18 cellular contexts compared by ENCODE assay signal in genomic region chr16:16143941-16144340, GRCh38.
DNase-seq lines count a peak whose midpoint lies in the region; ATAC-seq, FAIRE-seq and TF ChIP-seq lines count a peak whose summit lies in the region.
"Had no signal": no experiment of that assay in that cellular context is flagged by ENCODE, and none has a peak within 500 bp of the region (broad histone marks: within the 10 kb centered on the region; RNA-seq: fewer than 3 reads in every experiment).

No MANE protein-coding gene starts in this region.

- no peak overlapping the region for H4K5ac ChIP-seq in IMR-90 (ENCODE audit: low read depth, low read length)

- H2BK20ac ChIP-seq in IMR-90 (ENCODE audit: low read depth, low read length) = no peak overlapping the region

- TF ChIP-seq POLR2A in IMR-90 (IDR thresholded peaks at IDR 0.05; ENCODE audit: low read depth, low read length) (no peak), K562 (conservative IDR thresholded peaks at IDR 0.05) (no peak)

- no peaks in the 10 kb centered on the region for H3K27me3 ChIP-seq in BLaER1 treated with 17β-estradiol and CSF1 and Interleukin-3, amounts not matched to agents 10 nM and 100 nM
- H3K27me3 ChIP-seq in IMR-90 (ENCODE audit: control insufficient read depth, insufficient read depth, low read length) (no peaks in the 10 kb centered on the region), K562 (ENCODE audit: control insufficient read depth in 2 of 2, insufficient read depth in 2 of 2, low read length in 2 of 2) (no peaks in the 10 kb centered on the region), psoas muscle (ENCODE audit: insufficient read depth in 3 of 3, low read length in 2 of 3) (no peaks in the 10 kb centered on the region)
- H3K27me3 ChIP-seq in CD8-positive, alpha-beta T cell (ENCODE audit: insufficient read depth, low read length) = no peaks in the 10 kb centered on the region

- dilution Hi-C loops in IMR-90 (cut with HindIII; ENCODE audit: low sequenced_read_pairs, unreplicated experiment) = no loop called here

- POLR2A ChIA-PET in IMR-90 (lab: Charles Lee; ENCODE audit: unreplicated experiment) = no interaction called here
- POLR2A ChIA-PET in K562 (lab: Yijun Ruan, JAX) = interaction anchor here (0.9 kb wide), 1 partner anchor 11 kb away, joined by 3 read pairs; no protein-coding TSS in a partner anchor
- POLR2A ChIA-PET in CD8-positive, alpha-beta T cell (lab: Charles Lee) = no interaction called here

- TF ChIP-seq CTCF in IMR-90 (conservative IDR thresholded peaks at IDR 0.05; ENCODE audit: low read depth, low read length) (no peak), K562 (IDR thresholded peaks at IDR 0.05 in 2 of 3, conservative IDR thresholded peaks at IDR 0.05 in 1 of 3; ENCODE audit: insufficient read depth in 2 of 3, low read depth in 1 of 3, low read length in 3 of 3) (no peak), psoas muscle (IDR thresholded peaks at IDR 0.05) (no peak)
- TF ChIP-seq CTCF in CD8-positive, alpha-beta T cell (IDR thresholded peaks at IDR 0.05) = no peak

- no peak overlapping the region for H2BK5ac ChIP-seq in IMR-90 (ENCODE audit: low read depth, low read length, poor library complexity, severe bottlenecking)

- H3K9me3 Mint-ChIP-seq in CD8-positive, alpha-beta T cell = no peaks in the 10 kb centered on the region

- no peak for DNase-seq in IMR-90
- DNase-seq in K562 (ENCODE audit: extremely low read depth in 1 of 4, low spot score in 3 of 4) = peak in 3 of 4 experiments; percentile 35 to 71 (median 67)
- no peak for DNase-seq in psoas muscle
- no peak for DNase-seq in NCI-H748 treated with DMSO at 0.1 percent for 48 hours (lab: John Stamatoyannopoulos, UW)
- DNase-seq in cerebellar nuclear complex (lab: John Stamatoyannopoulos, UW) = no peak
- DNase-seq in CD8-positive, alpha-beta T cell = no peak
- DNase-seq: C1 segment of cervical spinal cord, DMS 273 treated with DMSO at 0.1 percent for 48 hours, GDM1, KG1, NCI-H1048, NCI-H1436 treated with DMSO at 0.1 percent for 48 hours, NCI-H2081 treated with DMSO at 0.1 percent for 48 hours, NCI-H510A, NCI-H82 had no signal

- H3K4me1 ChIP-seq in BLaER1 treated with 17β-estradiol and CSF1 and Interleukin-3, amounts not matched to agents 10 nM and 100 nM = peaks cover 12 to 88% (median 78%) of the 10 kb centered on the region in 10 experiments
- H3K4me1 ChIP-seq in IMR-90 (ENCODE audit: control insufficient read depth, insufficient read depth, low read length) = no peaks in the 10 kb centered on the region; the same call in 1 of the 2 replicates
- no peaks in the 10 kb centered on the region for H3K4me1 ChIP-seq in K562 (replicated peaks in 1 of 2; ENCODE audit: control insufficient read depth in 2 of 2, insufficient read depth in 2 of 2, low read length in 2 of 2)
- no peaks in the 10 kb centered on the region for H3K4me1 ChIP-seq in psoas muscle
- H3K4me1 ChIP-seq in CD8-positive, alpha-beta T cell (ENCODE audit: insufficient read depth, low read length) = no peaks in the 10 kb centered on the region

- no peak overlapping the region for H3K4ac ChIP-seq in IMR-90 (ENCODE audit: low read depth, low read length)

- ATAC-seq in IMR-90 (ENCODE audit: low read depth) = no peak
- ATAC-seq in K562 = peak; percentile 29; the same call in 1 of the 3 replicates
- ATAC-seq in psoas muscle = peak in 3 of 4 donors; percentile 6 to 28 (median 17)
- ATAC-seq in CD8-positive, alpha-beta T cell = no peak

- no peak overlapping the region for H2AK5ac ChIP-seq in IMR-90 (ENCODE audit: low read depth, low read length)

- in situ Hi-C loops in IMR-90 (cut with MboI; ENCODE audit: low sequenced_read_pairs) (no loop called here), K562 (cut with MboI) (no loop called here)

- peak overlapping the region in 8 of 11 experiments; percentile 11 to 74 (median 56); a peak in 13 of 22 replicates for H3K27ac ChIP-seq in BLaER1 treated with 17β-estradiol and CSF1 and Interleukin-3, amounts not matched to agents 10 nM and 100 nM
- H3K27ac ChIP-seq in IMR-90 (ENCODE audit: insufficient read depth, low read length) (no peak overlapping the region), K562 (ENCODE audit: extremely low read depth, low read depth, low read length) (no peak overlapping the region), psoas muscle (peak overlapping the region; percentile 61)
- no peak overlapping the region for H3K27ac ChIP-seq in CD8-positive, alpha-beta T cell (ENCODE audit: low read depth, low read length)

- no peaks in the 10 kb centered on the region for H3K79me2 ChIP-seq in K562 (ENCODE audit: control insufficient read depth, insufficient read depth, low read length)

- H4K20me1 ChIP-seq in BLaER1 treated with 17β-estradiol and CSF1 and Interleukin-3, amounts not matched to agents 10 nM and 100 nM = peaks cover 0 to 39% (median 10%) of the 10 kb centered on the region in 11 experiments; a peak in 12 of 22 replicates
- H4K20me1 ChIP-seq in IMR-90 (ENCODE audit: insufficient read depth, low read length) (peaks cover 49% of the 10 kb centered on the region), K562 (replicated peaks; ENCODE audit: control insufficient read depth, insufficient read depth, low read length) (no peaks in the 10 kb centered on the region)

- TF ChIP-seq RAD21 in IMR-90 (IDR thresholded peaks at IDR 0.05; ENCODE audit: low read length) (no peak), K562 (CRISPR knock-in tag; conservative IDR thresholded peaks at IDR 0.05 in 1 of 2, IDR thresholded peaks at IDR 0.05 in 1 of 2) (no peak)

- H3K27me3 Mint-ChIP-seq in CD8-positive, alpha-beta T cell (ENCODE audit: low read depth) = no peaks in the 10 kb centered on the region

- no peak overlapping the region for H4K8ac ChIP-seq in IMR-90 (ENCODE audit: low read depth in 2 of 2, low read length in 2 of 2)

- peak; percentile 44 for FAIRE-seq in K562 (lab: Jason Lieb, UNC)
- FAIRE-seq: GM12892, HTR-8/SVneo had no signal

- H3K79me1 ChIP-seq in IMR-90 (ENCODE audit: low read depth in 1 of 2, low read length in 2 of 2) = peaks cover 5 to 44% of the 10 kb centered on the region in 2 experiments

- H2AFZ ChIP-seq in IMR-90 (replicated peaks; ENCODE audit: low read length, poor library complexity) (no peak overlapping the region), K562 (ENCODE audit: low read depth, low read length) (no peak overlapping the region)

- no peak overlapping the region for H3K4me3 ChIP-seq in BLaER1 treated with 17β-estradiol and CSF1 and Interleukin-3, amounts not matched to agents 10 nM and 100 nM
- no peak overlapping the region for H3K4me3 ChIP-seq in IMR-90 (ENCODE audit: insufficient read depth, low read depth, low read length)
- H3K4me3 ChIP-seq in K562 = no peak overlapping the region
- H3K4me3 ChIP-seq in psoas muscle = no peak overlapping the region
- H3K4me3 ChIP-seq in CD8-positive, alpha-beta T cell (ENCODE audit: low read depth, low read length) = no peak overlapping the region

- intact Hi-C loops in IMR-90 (cut with micrococcal nuclease) (no loop called here), K562 (cut with micrococcal nuclease) (no loop called here), psoas muscle (cut with DNase I) (no loop called here)
- intact Hi-C loops in CD8-positive, alpha-beta T cell (cut with DNase I, micrococcal nuclease) = no loop called here

- peak overlapping the region in 6 of 11 experiments; percentile 25 to 58 (median 44); a peak in 9 of 22 replicates for H3K9ac ChIP-seq in BLaER1 treated with 17β-estradiol and CSF1 and Interleukin-3, amounts not matched to agents 10 nM and 100 nM
- H3K9ac ChIP-seq in IMR-90 (ENCODE audit: low read depth, low read length) (no peak overlapping the region), K562 (ENCODE audit: insufficient read depth in 1 of 2, low read depth in 2 of 2, low read length in 2 of 2) (no peak overlapping the region)

- no CpG with 5 or more reads among the region's 8 CpGs for WGBS in IMR-90 (ENCODE audit: extremely low coverage in 2 of 2, insufficient read length in 1 of 2), 2 experiments
- WGBS in K562 (ENCODE audit: insufficient coverage, low coverage, missing lambda C conversion rate) = 88% methylated on average over 6 of the region's 8 CpGs
- 80 to 87% (median 81%) methylated on average over 8 of the region's 8 CpGs for WGBS in psoas muscle, 3 donors

- TF ChIP-seq EP300 in K562 (IDR thresholded peaks at IDR 0.05; ENCODE audit: low read length) = no peak

- peaks cover 58% of the 10 kb centered on the region for H3K36me3 Mint-ChIP-seq in CD8-positive, alpha-beta T cell

- no peak overlapping the region for H2AK9ac ChIP-seq in IMR-90 (replicated peaks; ENCODE audit: low read depth, low read length, poor library complexity)

- H3K27ac Mint-ChIP-seq in CD8-positive, alpha-beta T cell = no peak overlapping the region

- H3K56ac ChIP-seq in IMR-90 (ENCODE audit: extremely low read depth, insufficient read depth, low read length) = no peak overlapping the region

- no peak overlapping the region for H3K4me3 Mint-ChIP-seq in CD8-positive, alpha-beta T cell

- CTCF ChIA-PET in IMR-90 (lab: Yijun Ruan, JAX) (no interaction called here), K562 (lab: Yijun Ruan, JAX; ENCODE audit: low intra/inter-chr PET ratio) (no interaction called here)
- CTCF ChIA-PET in CD8-positive, alpha-beta T cell (lab: Charles Lee) = no interaction called here

- no peak overlapping the region for H3K18ac ChIP-seq in IMR-90 (ENCODE audit: low read depth, low read length)

- no peak overlapping the region for H3K14ac ChIP-seq in IMR-90 (replicated peaks; ENCODE audit: low read depth, low read length)

- no TSS peak for BruUV-seq in IMR-90 (replicated peaks; lab: Mats Ljungman, UMichigan)
- BruUV-seq in K562 (replicated peaks; lab: Mats Ljungman, UMichigan) = no TSS peak

- H3K23ac ChIP-seq in IMR-90 (ENCODE audit: low read depth, low read length) = no peak overlapping the region

- H4K91ac ChIP-seq in IMR-90 (ENCODE audit: insufficient read depth, low read depth, low read length) = no peak overlapping the region

- no peaks in the 10 kb centered on the region for H3K4me1 Mint-ChIP-seq in CD8-positive, alpha-beta T cell (ENCODE audit: low read depth)

- H2BK15ac ChIP-seq in IMR-90 (ENCODE audit: low read depth, low read length) = no peak overlapping the region

- H3K9me1 ChIP-seq in IMR-90 (ENCODE audit: insufficient read depth, low read length) (peaks cover 14% of the 10 kb centered on the region), K562 (ENCODE audit: control insufficient read depth, insufficient read depth, low read length) (no peaks in the 10 kb centered on the region)

- peak overlapping the region in 9 of 11 experiments; percentile 36 to 80 (median 68); a peak in 16 of 22 replicates for H3K4me2 ChIP-seq in BLaER1 treated with 17β-estradiol and CSF1 and Interleukin-3, amounts not matched to agents 10 nM and 100 nM
- H3K4me2 ChIP-seq in IMR-90 (ENCODE audit: low read depth, low read length) (no peak overlapping the region), K562 (ENCODE audit: insufficient read depth, low read length) (no peak overlapping the region)

- H3K9me3 ChIP-seq in BLaER1 treated with 17β-estradiol and CSF1 and Interleukin-3, amounts not matched to agents 10 nM and 100 nM (replicated peaks in 1 of 11) = no peaks in the 10 kb centered on the region; a peak in 1 of 22 replicates
- no peaks in the 10 kb centered on the region for H3K9me3 ChIP-seq in IMR-90 (ENCODE audit: control insufficient read depth, insufficient read depth, low read length)
- H3K9me3 ChIP-seq in K562 (replicated peaks; ENCODE audit: control insufficient read depth, insufficient read depth, low read depth, low read length) = no peaks in the 10 kb centered on the region
- H3K9me3 ChIP-seq in psoas muscle = no peaks in the 10 kb centered on the region
- no peaks in the 10 kb centered on the region for H3K9me3 ChIP-seq in CD8-positive, alpha-beta T cell (ENCODE audit: low read length)

- no peak overlapping the region for H2BK120ac ChIP-seq in IMR-90 (ENCODE audit: low read depth, low read length)

- H3K36me3 ChIP-seq in BLaER1 treated with 17β-estradiol and CSF1 and Interleukin-3, amounts not matched to agents 10 nM and 100 nM = peaks cover 59 to 79% (median 64%) of the 10 kb centered on the region in 11 experiments
- H3K36me3 ChIP-seq in IMR-90 (ENCODE audit: control insufficient read depth, insufficient read depth, low read length) (peaks cover 82% of the 10 kb centered on the region), K562 (ENCODE audit: control insufficient read depth, insufficient read depth, low read length) (peaks cover 46% of the 10 kb centered on the region; the same call in 2 of the 3 replicates), psoas muscle (ENCODE audit: insufficient read depth in 1 of 2, low read depth in 1 of 2) (peaks cover 2 to 51% of the 10 kb centered on the region in 2 donors)
- peaks cover 24% of the 10 kb centered on the region for H3K36me3 ChIP-seq in CD8-positive, alpha-beta T cell (ENCODE audit: insufficient read depth, low read length)

Comparison
In these comparisons a context has a peak if more than half of its experiments do, and no peak if none do; other contexts are left out.
1. H3K27ac ChIP-seq: peak in BLaER1 treated with 17β-estradiol and CSF1 and Interleukin-3, amounts not matched to agents 10 nM and 100 nM (8 of 11) and psoas muscle (single experiment); none in IMR-90 (single experiment), K562 (single experiment) and CD8-positive, alpha-beta T cell (single experiment).
2. H3K4me2 ChIP-seq: peak in BLaER1 treated with 17β-estradiol and CSF1 and Interleukin-3, amounts not matched to agents 10 nM and 100 nM (9 of 11); none in IMR-90 (single experiment) and K562 (single experiment).
3. H3K9ac ChIP-seq: peak in BLaER1 treated with 17β-estradiol and CSF1 and Interleukin-3, amounts not matched to agents 10 nM and 100 nM (6 of 11); none in IMR-90 (single experiment) and K562 (0 of 2).
4. ATAC-seq: peak in K562 (single experiment) and psoas muscle (3 of 4); none in IMR-90 (single experiment) and CD8-positive, alpha-beta T cell (single experiment).
5. DNase-seq: peak in K562 (3 of 4); none in IMR-90 (single experiment), psoas muscle (0 of 2), NCI-H748 treated with DMSO at 0.1 percent for 48 hours (single experiment), cerebellar nuclear complex (0 of 2) and CD8-positive, alpha-beta T cell (0 of 7).